13 cellular contexts compared by ENCODE assay signal in genomic region chr3:45890405-45890804, GRCh38. TPM values are rescaled to one million over a fixed set of nuclear protein-coding genes. Genes with fewer than 3 reads are reported as not detected.
DNase-seq lines count a peak whose midpoint lies in the region; ATAC-seq and TF ChIP-seq lines count a peak whose summit lies in the region.
"Had no signal": no experiment of that assay in that cellular context is flagged by ENCODE, and none has a peak within 500 bp of the region (broad histone marks: within the 10 kb centered on the region; RNA-seq: fewer than 3 reads in every experiment).

No MANE protein-coding gene starts in this region.

- TF ChIP-seq CTCF in Peyer's patch (IDR thresholded peaks at IDR 0.05) (no peak), mucosa of descending colon (IDR thresholded peaks at IDR 0.05) (no peak), brain microvascular endothelial cell (IDR thresholded peaks at IDR 0.05; ENCODE audit: low read depth, low read length, missing control alignments) (no peak)

- H3K4me3 Mint-ChIP-seq in stimulated activated memory B cell treated with anti-CD40 and anti-IgM and Interleukin-4, amounts not matched to agents 10 μg/mL and 1 μg/mL and 100 μg/mL, for 72 hours: no peak overlapping the region

- peak overlapping the region in 3 of 4 donors; percentile 12 to 67 (median 36) for H3K27ac ChIP-seq in Peyer's patch
- no peak overlapping the region for H3K27ac ChIP-seq in brain microvascular endothelial cell
- H3K27ac ChIP-seq: GM23248, SJSA1 had no signal

- H3K4me1 ChIP-seq in Peyer's patch: peaks cover 0 to 10% (median 0%) of the 10 kb centered on the region in 4 donors
- no peaks in the 10 kb centered on the region for H3K4me1 ChIP-seq in mucosa of descending colon (ENCODE audit: low read depth)
- H3K4me1 ChIP-seq: SJSA1 had no signal

- H3K9me3 Mint-ChIP-seq in stimulated activated memory B cell treated with anti-CD40 and anti-IgM and Interleukin-4, amounts not matched to agents 10 μg/mL and 1 μg/mL and 100 μg/mL, for 72 hours: no peaks in the 10 kb centered on the region

- no peak for TF ChIP-seq POLR2A in Peyer's patch (IDR thresholded peaks at IDR 0.05)

- no peak overlapping the region for H3K27ac Mint-ChIP-seq in stimulated activated memory B cell treated with anti-CD40 and anti-IgM and Interleukin-4, amounts not matched to agents 10 μg/mL and 1 μg/mL and 100 μg/mL, for 72 hours

- peak; percentile 69 for ATAC-seq in mucosa of descending colon
- no peak for ATAC-seq in HG03135 (IDR thresholded peaks at IDR 0.05; ENCODE audit: unreplicated experiment)
- no peak for ATAC-seq in stimulated activated memory B cell treated with anti-CD40 and anti-IgM and Interleukin-4, amounts not matched to agents 10 μg/mL and 1 μg/mL and 100 μg/mL, for 72 hours

- intact Hi-C loops in mucosa of descending colon (cut with DNase I, micrococcal nuclease): no loop called here

- H3K9me3 ChIP-seq in Peyer's patch (no peaks in the 10 kb centered on the region), mucosa of descending colon (no peaks in the 10 kb centered on the region)
- H3K9me3 ChIP-seq: SJSA1 had no signal

- H3K27me3 ChIP-seq in Peyer's patch (no peaks in the 10 kb centered on the region), brain microvascular endothelial cell (replicated peaks) (no peaks in the 10 kb centered on the region)
- H3K27me3 ChIP-seq: SJSA1 had no signal

- in situ Hi-C loops in brain microvascular endothelial cell (cut with HindIII; ENCODE audit: low pct_ligation_motif_present, low sequenced_read_pairs): no loop called here

- H3K27me3 Mint-ChIP-seq in stimulated activated memory B cell treated with anti-CD40 and anti-IgM and Interleukin-4, amounts not matched to agents 10 μg/mL and 1 μg/mL and 100 μg/mL, for 72 hours: peaks cover 17% of the 10 kb centered on the region

- no peaks in the 10 kb centered on the region for H3K36me3 Mint-ChIP-seq in stimulated activated memory B cell treated with anti-CD40 and anti-IgM and Interleukin-4, amounts not matched to agents 10 μg/mL and 1 μg/mL and 100 μg/mL, for 72 hours

- peak; percentile 23 for DNase-seq in DMS153 (lab: John Stamatoyannopoulos, UW)
- DNase-seq in Jurkat, Clone E6-1 (ENCODE audit: low read depth, low spot score): peak; percentile 56
- DNase-seq in Peyer's patch: peak in 2 of 3 donors; percentile 62 to 85
- peak in 2 of 3 donors; percentile 55 to 86 for DNase-seq in mucosa of descending colon
- DNase-seq in brain microvascular endothelial cell: no peak
- DNase-seq: activated CD8-positive, alpha-beta memory T cell treated with anti-CD3 and anti-CD28 coated beads for 24 hours; aorta; GM23248; NCI-H1092 had no signal

- H3K4me1 Mint-ChIP-seq in stimulated activated memory B cell treated with anti-CD40 and anti-IgM and Interleukin-4, amounts not matched to agents 10 μg/mL and 1 μg/mL and 100 μg/mL, for 72 hours: peaks cover 56% of the 10 kb centered on the region

- no peaks in the 10 kb centered on the region for H3K36me3 ChIP-seq in Peyer's patch
- H3K36me3 ChIP-seq in mucosa of descending colon (ENCODE audit: low read depth): no peaks in the 10 kb centered on the region
- no peaks in the 10 kb centered on the region for H3K36me3 ChIP-seq in brain microvascular endothelial cell (replicated peaks)
- H3K36me3 ChIP-seq: SJSA1 had no signal

- no peak overlapping the region for H3K4me3 ChIP-seq in Jurkat, Clone E6-1 (ENCODE audit: low read length)
- H3K4me3 ChIP-seq in Peyer's patch: no peak overlapping the region
- no peak overlapping the region for H3K4me3 ChIP-seq in mucosa of descending colon
- H3K4me3 ChIP-seq in brain microvascular endothelial cell (ENCODE audit: low read depth, low read length): no peak overlapping the region
- H3K4me3 ChIP-seq: GM23248, SJSA1, smooth muscle cell had no signal

RNA-seq across cellular contexts. Expression of gene CCR9, which starts 4.1 kb away (rescaled TPM):
- polyA plus RNA-seq in Jurkat, Clone E6-1 (2012; ENCODE audit: insufficient read depth, insufficient read length): 1.5 TPM
- total RNA-seq in Peyer's patch (1 to 10 TPM; 2.1 to 7.4 (median 3.7) TPM), mucosa of descending colon (under 1 TPM in 2 of 3 donors, not detected in 1; 0.12 to 0.22 TPM)
- total RNA-seq: aorta, GM23248, SJSA1, smooth muscle cell had no signal
- polyA plus RNA-seq: GM23248, smooth muscle cell had no signal

RNA-seq across cellular contexts. Expression of gene LZTFL1, which starts 48.5 kb away (rescaled TPM):
- polyA plus RNA-seq in Jurkat, Clone E6-1 (2012; ENCODE audit: insufficient read depth, insufficient read length): 59.6 TPM
- 10 to 100 TPM in 2 of 4 donors, 1 to 10 TPM in 2; 4.9 to 30.5 (median 9.9) TPM for total RNA-seq in Peyer's patch
- total RNA-seq in mucosa of descending colon: 10 to 100 TPM; 12.6 to 16.5 (median 16.4) TPM

RNA-seq across cellular contexts. Expression of gene CXCR6, which starts 52.9 kb away (rescaled TPM):
- polyA plus RNA-seq in Jurkat, Clone E6-1 (2012; ENCODE audit: insufficient read depth, insufficient read length): 0.38 TPM
- total RNA-seq in Peyer's patch (1 to 10 TPM in 3 of 4 donors, not detected in 1; 1.7 to 3.6 (median 2.5) TPM), mucosa of descending colon (1 to 10 TPM; 1.5 to 3.6 (median 1.7) TPM)
- total RNA-seq: GM23248, SJSA1 had no signal
- polyA plus RNA-seq: GM23248 had no signal
